In the genomic region with DNA sequence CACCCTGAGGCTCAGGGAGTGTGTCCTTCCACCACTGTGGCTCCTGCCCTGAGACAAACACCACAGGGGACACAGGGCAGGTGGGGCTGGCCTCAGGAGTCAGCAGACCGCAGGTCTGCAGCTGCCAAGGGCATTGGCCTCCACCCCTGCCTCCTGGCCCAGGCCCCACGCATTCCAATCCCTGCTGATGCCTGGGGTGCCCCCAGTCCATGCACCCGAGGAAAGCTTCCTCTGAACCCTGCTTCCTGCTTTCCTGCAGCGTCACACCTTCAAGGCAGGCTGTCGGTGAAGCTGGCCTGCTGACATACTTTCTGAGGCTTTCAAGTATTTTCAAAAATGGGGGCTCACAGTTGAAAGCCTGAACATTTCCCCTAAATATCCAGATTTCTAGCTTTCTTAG, we compare ENCODE assay signal across 13 cellular contexts. TPM values are rescaled to one million over a fixed set of nuclear protein-coding genes. Genes with fewer than 3 reads are reported as not detected.
DNase-seq lines count a peak whose midpoint lies in the region; ATAC-seq and TF ChIP-seq lines count a peak whose summit lies in the region.
"Not testable (repeated sequence)": the region's sequence is repeated elsewhere in the genome, so short reads cannot be mapped to it uniquely, and the experiment has no call there.
"Had no signal": no experiment of that assay in that cellular context is flagged by ENCODE, and none has a peak within 500 bp of the region (broad histone marks: within the 10 kb centered on the region; RNA-seq: fewer than 3 reads in every experiment).

No MANE protein-coding gene starts in this region.

- H3K27me3 ChIP-seq in CD4-positive, CD25-positive, alpha-beta regulatory T cell (ENCODE audit: control insufficient read depth, insufficient read depth, low read length); CD8-positive, alpha-beta memory T cell (ENCODE audit: insufficient read depth, low read length, poor library complexity, severe bottlenecking); naive thymus-derived CD4-positive, alpha-beta T cell (ENCODE audit: control insufficient read depth in 2 of 2, insufficient read depth in 2 of 2, low read length in 2 of 2); parathyroid adenoma (ENCODE audit: control insufficient read depth, insufficient read depth, low read length): not testable (repeated sequence)

- peaks cover 39% of the 10 kb centered on the region for H3K36me3 ChIP-seq in CD4-positive, CD25-positive, alpha-beta regulatory T cell (ENCODE audit: control insufficient read depth, insufficient read depth, low read length)
- not testable (repeated sequence) for H3K36me3 ChIP-seq in CD8-positive, alpha-beta memory T cell (ENCODE audit: insufficient read depth, low read length); parathyroid adenoma (ENCODE audit: control insufficient read depth, insufficient read depth, low read length)
- peaks cover 0 to 18% (median 17%) of the 10 kb centered on the region in 3 experiments for H3K36me3 ChIP-seq in naive thymus-derived CD4-positive, alpha-beta T cell (ENCODE audit: control insufficient read depth in 2 of 3, insufficient read depth in 3 of 3, low read length in 3 of 3)

- H3K27ac Mint-ChIP-seq in CD4-positive, CD25-positive, alpha-beta regulatory T cell: peak overlapping the region; percentile 74 to 91 (median 85)
- peak overlapping the region in 5 of 8 donors; percentile 21 to 83 (median 38) for H3K27ac Mint-ChIP-seq in CD8-positive, alpha-beta memory T cell
- not testable (repeated sequence) for H3K27ac Mint-ChIP-seq in activated CD4-positive, alpha-beta T cell treated with anti-CD3 and anti-CD28 coated beads, Interleukin-2, amount 10 ng/mL, durations not matched to agents 24 days and 14 days
- peak overlapping the region; percentile 19 for H3K27ac Mint-ChIP-seq in activated T-cell treated with anti-CD3 and anti-CD28 coated beads, Interleukin-2, amount 50 U/mL, for 24 hours
- peak overlapping the region in 6 of 9 donors; percentile 20 to 94 (median 82) for H3K27ac Mint-ChIP-seq in naive thymus-derived CD4-positive, alpha-beta T cell

- peak overlapping the region; percentile 65 for H2AFZ ChIP-seq in parathyroid adenoma

- CTCF ChIA-PET in CD8-positive, alpha-beta memory T cell (lab: Charles Lee); naive thymus-derived CD4-positive, alpha-beta T cell (lab: Charles Lee): not testable (repeated sequence)

- not testable (repeated sequence) for TF ChIP-seq CTCF in coronary artery (IDR thresholded peaks at IDR 0.05); parathyroid adenoma (IDR thresholded peaks at IDR 0.05)

- ATAC-seq in CD4-positive, CD25-positive, alpha-beta regulatory T cell (ENCODE audit: low read depth in 2 of 2); naive thymus-derived CD4-positive, alpha-beta T cell: not testable (repeated sequence)

- H3K27me3 Mint-ChIP-seq in CD4-positive, CD25-positive, alpha-beta regulatory T cell; CD8-positive, alpha-beta memory T cell; activated CD4-positive, alpha-beta T cell treated with anti-CD3 and anti-CD28 coated beads, Interleukin-2, amount 10 ng/mL, durations not matched to agents 24 days and 14 days; activated T-cell treated with anti-CD3 and anti-CD28 coated beads, Interleukin-2, amount 50 U/mL, for 24 hours; naive thymus-derived CD4-positive, alpha-beta T cell: not testable (repeated sequence)

- not testable (repeated sequence) for H3K9ac ChIP-seq in parathyroid adenoma

- H3K4me1 Mint-ChIP-seq in CD4-positive, CD25-positive, alpha-beta regulatory T cell: peaks cover 13 to 67% (median 36%) of the 10 kb centered on the region in 4 donors
- H3K4me1 Mint-ChIP-seq in CD8-positive, alpha-beta memory T cell: peaks cover 30 to 61% (median 32%) of the 10 kb centered on the region in 3 donors
- H3K4me1 Mint-ChIP-seq in activated CD4-positive, alpha-beta T cell treated with anti-CD3 and anti-CD28 coated beads, Interleukin-2, amount 10 ng/mL, durations not matched to agents 24 days and 14 days: peaks cover 10% of the 10 kb centered on the region
- H3K4me1 Mint-ChIP-seq in activated T-cell treated with anti-CD3 and anti-CD28 coated beads, Interleukin-2, amount 50 U/mL, for 24 hours (ENCODE audit: low read depth): peaks cover 33% of the 10 kb centered on the region
- H3K4me1 Mint-ChIP-seq in naive thymus-derived CD4-positive, alpha-beta T cell: peaks cover 10 to 56% (median 39%) of the 10 kb centered on the region in 7 donors

- not testable (repeated sequence) for H3K9me3 Mint-ChIP-seq in CD4-positive, CD25-positive, alpha-beta regulatory T cell; CD8-positive, alpha-beta memory T cell; activated CD4-positive, alpha-beta T cell treated with anti-CD3 and anti-CD28 coated beads, Interleukin-2, amount 10 ng/mL, durations not matched to agents 24 days and 14 days; activated T-cell treated with anti-CD3 and anti-CD28 coated beads, Interleukin-2, amount 50 U/mL, for 24 hours; naive thymus-derived CD4-positive, alpha-beta T cell

- H3K9me3 ChIP-seq in CD4-positive, CD25-positive, alpha-beta regulatory T cell (ENCODE audit: control insufficient read depth in 2 of 2, low read length in 2 of 2); CD8-positive, alpha-beta memory T cell (ENCODE audit: low read length); naive thymus-derived CD4-positive, alpha-beta T cell (ENCODE audit: control insufficient read depth in 2 of 3, low read length in 3 of 3); parathyroid adenoma (ENCODE audit: control insufficient read depth, low read length): not testable (repeated sequence)

- POLR2A ChIA-PET in CD8-positive, alpha-beta memory T cell (lab: Charles Lee): not testable (repeated sequence)
- POLR2A ChIA-PET in naive thymus-derived CD4-positive, alpha-beta T cell (lab: Charles Lee): interaction anchor here (1.1 kb wide), 1 partner anchor 35 kb away, joined by 4 read pairs; no protein-coding TSS in a partner anchor

- not testable (repeated sequence) for H3K27ac ChIP-seq in CD4-positive, CD25-positive, alpha-beta regulatory T cell (ENCODE audit: insufficient read depth, low read length, poor library complexity, severe bottlenecking); CD8-positive, alpha-beta memory T cell (ENCODE audit: low read depth, low read length); coronary artery; parathyroid adenoma
- H3K27ac ChIP-seq in naive thymus-derived CD4-positive, alpha-beta T cell (ENCODE audit: low read depth, low read length): peak overlapping the region; percentile 55

- intact Hi-C loops in activated CD4-positive, alpha-beta T cell treated with anti-CD3 and anti-CD28 coated beads, Interleukin-2, amount 10 ng/mL, durations not matched to agents 24 days and 14 days (cut with micrococcal nuclease): loop anchor here (10.0 kb wide), 1 partner anchor 230 kb away; the partner anchor contains the start of gene NCOA4
- intact Hi-C loops in naive thymus-derived CD4-positive, alpha-beta T cell (cut with micrococcal nuclease): not testable (repeated sequence)

- H3K36me3 Mint-ChIP-seq in CD4-positive, CD25-positive, alpha-beta regulatory T cell: peaks cover 15% of the 10 kb centered on the region
- H3K36me3 Mint-ChIP-seq in CD8-positive, alpha-beta memory T cell: peaks cover 0 to 39% (median 4%) of the 10 kb centered on the region in 3 donors
- H3K36me3 Mint-ChIP-seq in activated CD4-positive, alpha-beta T cell treated with anti-CD3 and anti-CD28 coated beads, Interleukin-2, amount 10 ng/mL, durations not matched to agents 24 days and 14 days (ENCODE audit: low read depth): peaks cover 28% of the 10 kb centered on the region
- peaks cover 10% of the 10 kb centered on the region for H3K36me3 Mint-ChIP-seq in activated T-cell treated with anti-CD3 and anti-CD28 coated beads, Interleukin-2, amount 50 U/mL, for 24 hours (ENCODE audit: low read depth)
- peaks cover 8 to 22% (median 19%) of the 10 kb centered on the region in 5 donors for H3K36me3 Mint-ChIP-seq in naive thymus-derived CD4-positive, alpha-beta T cell

- not testable (repeated sequence) for H3K79me2 ChIP-seq in parathyroid adenoma

- not testable (repeated sequence) for H3K4me3 ChIP-seq in CD4-positive, CD25-positive, alpha-beta regulatory T cell (ENCODE audit: low read depth, low read length); CD8-positive, alpha-beta memory T cell (ENCODE audit: low read length); coronary artery; naive thymus-derived CD4-positive, alpha-beta T cell (ENCODE audit: low read length); parathyroid adenoma (ENCODE audit: low read depth, low read length)

- DNase-seq in CD4-positive, CD25-positive, alpha-beta regulatory T cell; CD8-positive, alpha-beta memory T cell: not testable (repeated sequence)
- DNase-seq in activated CD4-positive, alpha-beta T cell treated with anti-CD3 and anti-CD28 coated beads, Interleukin-2, amount 10 ng/mL, durations not matched to agents 24 days and 14 days: peak; percentile 52
- DNase-seq in activated T-cell treated with anti-CD3 and anti-CD28 coated beads, Interleukin-2, amount 50 U/mL, for 24 hours: peak; percentile 45
- peak; percentile 16 for DNase-seq in coronary artery (ENCODE audit: low spot score)
- peak in 2 of 9 donors; percentile 16 to 27 for DNase-seq in naive thymus-derived CD4-positive, alpha-beta T cell

- not testable (repeated sequence) for H3K4me2 ChIP-seq in parathyroid adenoma (ENCODE audit: low read length)

- H3K4me1 ChIP-seq in CD4-positive, CD25-positive, alpha-beta regulatory T cell (ENCODE audit: control insufficient read depth, insufficient read depth, low read length, poor library complexity, severe bottlenecking): peaks cover 39% of the 10 kb centered on the region
- peaks cover 30% of the 10 kb centered on the region for H3K4me1 ChIP-seq in CD8-positive, alpha-beta memory T cell (ENCODE audit: insufficient read depth, low read length)
- H3K4me1 ChIP-seq in naive thymus-derived CD4-positive, alpha-beta T cell (ENCODE audit: control insufficient read depth in 2 of 2, insufficient read depth in 2 of 2, low read length in 2 of 2): peaks cover 11 to 37% of the 10 kb centered on the region in 2 donors
- H3K4me1 ChIP-seq in parathyroid adenoma: not testable (repeated sequence)

- H3K4me3 Mint-ChIP-seq in CD4-positive, CD25-positive, alpha-beta regulatory T cell: peak overlapping the region in 2 of 4 donors; percentile 8 to 48
- H3K4me3 Mint-ChIP-seq in CD8-positive, alpha-beta memory T cell; activated CD4-positive, alpha-beta T cell treated with anti-CD3 and anti-CD28 coated beads, Interleukin-2, amount 10 ng/mL, durations not matched to agents 24 days and 14 days; activated T-cell treated with anti-CD3 and anti-CD28 coated beads, Interleukin-2, amount 50 U/mL, for 24 hours: not testable (repeated sequence)
- peak overlapping the region in 6 of 10 donors; percentile 14 to 57 (median 28) for H3K4me3 Mint-ChIP-seq in naive thymus-derived CD4-positive, alpha-beta T cell

RNA-seq across cellular contexts. Expression of gene ANTXRL, which starts 22.5 kb away (rescaled TPM):
- not detected for total RNA-seq in CD4-positive, CD25-positive, alpha-beta regulatory T cell
- under 1 TPM in 1 of 4 donors, not detected in 3; 0.72 TPM for polyA plus RNA-seq in CD4-positive, CD25-positive, alpha-beta regulatory T cell
- total RNA-seq in CD8-positive, alpha-beta memory T cell: not detected
- polyA plus RNA-seq in CD8-positive, alpha-beta memory T cell: not detected
- not detected in 2 replicates for total RNA-seq in activated CD4-positive, alpha-beta T cell treated with anti-CD3 and anti-CD28 coated beads, Interleukin-2, amount 10 ng/mL, durations not matched to agents 24 days and 14 days
- total RNA-seq in naive thymus-derived CD4-positive, alpha-beta T cell: under 1 TPM in 1 of 5 experiments, not detected in 4; 0.97 TPM
- not detected for polyA plus RNA-seq in naive thymus-derived CD4-positive, alpha-beta T cell
- total RNA-seq: A673, G401, GM12878, H9, IMR-90 had no signal
- polyA plus RNA-seq: AG04450, GM12878, IMR-90 had no signal
